Comparison of ENCODE assay signal across 28 cellular contexts in genomic region chr7:4399121-4399520, GRCh38.
"Had no signal": no experiment of that assay in that cellular context is flagged by ENCODE, and none has a peak within 500 bp of the region (broad histone marks: within the 10 kb centered on the region; RNA-seq: fewer than 3 reads in every experiment).

No MANE protein-coding gene starts in this region.

- DNase-seq: naive thymus-derived CD8-positive, alpha-beta T cell; nephron progenitor cell; occipital lobe; ovary; posterior cingulate gyrus; psoas muscle; right cardiac atrium; right lobe of liver; sigmoid colon; small intestine; stimulated activated CD4-positive, alpha-beta T cell treated with anti-CD3 and anti-CD28 coated beads, Interleukin-15, amount 100 ng/mL, for 24 hours; stimulated activated CD4-positive, alpha-beta T cell treated with anti-CD3 and anti-CD28 coated beads, Interleukin-2, amount 100 ng/mL, for 24 hours; stimulated activated CD4-positive, alpha-beta T cell treated with anti-CD3 and anti-CD28 coated beads, Interleukin-2, amount 100 ng/mL, for 48 hours; stimulated activated CD4-positive, alpha-beta T cell treated with anti-CD3 and anti-CD28 coated beads, Interleukin-4, amount 100 ng/mL, for 24 hours; stimulated activated naive B cell treated with anti-CD40 and anti-IgM and Interleukin-4, amounts not matched to agents 10 μg/mL and 1 μg/mL and 100 μg/mL, for 72 hours; stimulated activated naive CD4-positive, alpha-beta T cell treated with Interleukin-2 at 50 U/mL for 16 hours; stomach; thyroid gland; trophoblast cell; upper lobe of left lung had no signal

- H3K4me1 Mint-ChIP-seq: naive thymus-derived CD8-positive, alpha-beta T cell; nephron progenitor cell; neural crest cell; stimulated activated effector memory CD8-positive, alpha-beta T cell treated with anti-CD3 and anti-CD28 coated beads, Interleukin-12 subunit alpha, Interleukin-12 subunit beta, amount 100 ng/mL, for 72 hours; stimulated activated naive B cell treated with anti-CD40 and anti-IgM and Interleukin-4, amounts not matched to agents 10 μg/mL and 1 μg/mL and 100 μg/mL, for 72 hours had no signal

- H3K4me1 ChIP-seq: parathyroid adenoma, psoas muscle, right lobe of liver, sigmoid colon, stomach, thyroid gland, tibial nerve, upper lobe of left lung had no signal

- H3K9ac ChIP-seq: parathyroid adenoma had no signal

- H3K27ac ChIP-seq: ovary, parathyroid adenoma, psoas muscle, right lobe of liver, sigmoid colon, stomach, thoracic aorta, thyroid gland, tibial nerve, upper lobe of left lung had no signal

- H3K27me3 ChIP-seq: ovary, right lobe of liver, sigmoid colon, stomach, thyroid gland, tibial nerve, upper lobe of left lung had no signal

- H3K4me3 Mint-ChIP-seq: naive thymus-derived CD8-positive, alpha-beta T cell; natural killer cell treated with Interleukin-12 subunit alpha and Interleukin-12 subunit beta and Interleukin-15 and Interleukin-18, amount 100 ng/mL, for 72 hours; nephron progenitor cell; neural crest cell; stimulated activated effector memory CD8-positive, alpha-beta T cell treated with anti-CD3 and anti-CD28 coated beads, Interleukin-12 subunit alpha, Interleukin-12 subunit beta, amount 100 ng/mL, for 72 hours; stimulated activated naive B cell treated with anti-CD40 and anti-IgM and Interleukin-4, amounts not matched to agents 10 μg/mL and 1 μg/mL and 100 μg/mL, for 72 hours; stimulated activated naive CD8-positive, alpha-beta T cell treated with anti-CD3 and anti-CD28 coated beads, Interleukin-15, Interleukin-2, amounts not matched to agents 100 ng/mL and 50 ng/mL, for 24 hours had no signal

- H3K36me3 ChIP-seq: ovary, right lobe of liver, sigmoid colon, stomach, thoracic aorta, thyroid gland, tibial nerve, upper lobe of left lung had no signal

- H3K79me2 ChIP-seq: parathyroid adenoma had no signal

- H3K27ac Mint-ChIP-seq: naive thymus-derived CD8-positive, alpha-beta T cell; natural killer cell treated with Interleukin-12 subunit alpha and Interleukin-12 subunit beta and Interleukin-15 and Interleukin-18, amount 100 ng/mL, for 72 hours; nephron progenitor cell; progenitor cell of endocrine pancreas; stimulated activated effector memory CD8-positive, alpha-beta T cell treated with anti-CD3 and anti-CD28 coated beads, Interleukin-12 subunit alpha, Interleukin-12 subunit beta, amount 100 ng/mL, for 72 hours; stimulated activated naive B cell treated with anti-CD40 and anti-IgM and Interleukin-4, amounts not matched to agents 10 μg/mL and 1 μg/mL and 100 μg/mL, for 72 hours; stimulated activated naive CD8-positive, alpha-beta T cell treated with anti-CD3 and anti-CD28 coated beads, Interleukin-15, Interleukin-2, amounts not matched to agents 100 ng/mL and 50 ng/mL, for 24 hours had no signal

- H3K36me3 Mint-ChIP-seq: naive thymus-derived CD8-positive, alpha-beta T cell; natural killer cell treated with Interleukin-12 subunit alpha and Interleukin-12 subunit beta and Interleukin-15 and Interleukin-18, amount 100 ng/mL, for 72 hours; stimulated activated effector memory CD8-positive, alpha-beta T cell treated with anti-CD3 and anti-CD28 coated beads, Interleukin-12 subunit alpha, Interleukin-12 subunit beta, amount 100 ng/mL, for 72 hours; stimulated activated naive B cell treated with anti-CD40 and anti-IgM and Interleukin-4, amounts not matched to agents 10 μg/mL and 1 μg/mL and 100 μg/mL, for 72 hours had no signal

- H3K9me3 ChIP-seq: ovary, psoas muscle, right lobe of liver, thoracic aorta, thyroid gland had no signal

- FAIRE-seq: small intestine had no signal

- ATAC-seq: naive thymus-derived CD8-positive, alpha-beta T cell; psoas muscle; right cardiac atrium; right lobe of liver; stimulated activated effector memory CD8-positive, alpha-beta T cell treated with anti-CD3 and anti-CD28 coated beads, Interleukin-12 subunit alpha, Interleukin-12 subunit beta, amount 100 ng/mL, for 72 hours; stimulated activated naive B cell treated with anti-CD40 and anti-IgM and Interleukin-4, amounts not matched to agents 10 μg/mL and 1 μg/mL and 100 μg/mL, for 72 hours had no signal

- H2AFZ ChIP-seq: parathyroid adenoma had no signal

- H3K4me3 ChIP-seq: ovary, psoas muscle, right lobe of liver, sigmoid colon, stomach, thoracic aorta, thyroid gland, tibial nerve, upper lobe of left lung had no signal
